ENCODE assay signal across 15 cellular contexts in genomic region chr1:21861602-21862429, GRCh38. TPM values are rescaled to one million over a fixed set of nuclear protein-coding genes. Genes with fewer than 3 reads are reported as not detected.
DNase-seq lines count a peak whose midpoint lies in the region; TF ChIP-seq lines count a peak whose summit lies in the region.
"Had no signal": no experiment of that assay in that cellular context is flagged by ENCODE, and none has a peak within 500 bp of the region (broad histone marks: within the 10 kb centered on the region; RNA-seq: fewer than 3 reads in every experiment).

No MANE protein-coding gene starts in this region.

- H2AK5ac ChIP-seq in neuronal stem cell (ENCODE audit: low read depth, low read length): no peak overlapping the region

- no peak overlapping the region for H2BK12ac ChIP-seq in neuronal stem cell (ENCODE audit: low read length)

- no peak overlapping the region for H2BK120ac ChIP-seq in neuronal stem cell (ENCODE audit: low read depth, low read length)

- H3K36me3 Mint-ChIP-seq in endothelial cell (ENCODE audit: low read depth, unreplicated experiment): peaks cover 55% of the 10 kb centered on the region

- H2BK5ac ChIP-seq in neuronal stem cell (ENCODE audit: low read length): peak overlapping the region; percentile 53

- H3K4me1 ChIP-seq in neuronal stem cell (ENCODE audit: control insufficient read depth in 2 of 2, insufficient read depth in 1 of 2, low read depth in 1 of 2, low read length in 2 of 2) (peaks cover 6 to 9% of the 10 kb centered on the region in 2 donors), colonic mucosa (no peaks in the 10 kb centered on the region), BE2C (no peaks in the 10 kb centered on the region)

- no peak overlapping the region for H3K9ac ChIP-seq in neuronal stem cell (ENCODE audit: low read depth, low read length, poor library complexity)
- H3K9ac ChIP-seq in colonic mucosa (ENCODE audit: low read depth in 2 of 2, low read length in 2 of 2): no peak overlapping the region

- H3K4ac ChIP-seq in neuronal stem cell (ENCODE audit: low read length): no peak overlapping the region

- H3K4me2 ChIP-seq in neuronal stem cell (ENCODE audit: insufficient read depth, low read length, poor library complexity, severe bottlenecking): no peak overlapping the region

- peaks cover 24% of the 10 kb centered on the region for H3K27me3 Mint-ChIP-seq in endothelial cell (ENCODE audit: unreplicated experiment)
- H3K27me3 Mint-ChIP-seq: activated CD4-positive, alpha-beta T cell treated with anti-CD3 and anti-CD28 coated beads for 36 hours; stimulated activated naive CD8-positive, alpha-beta T cell treated with anti-CD3 and anti-CD28 coated beads, Interleukin-15, amount 100 ng/mL, for 72 hours had no signal

- peak overlapping the region; percentile 61 for H3K27ac Mint-ChIP-seq in endothelial cell (ENCODE audit: unreplicated experiment)
- H3K27ac Mint-ChIP-seq: activated CD4-positive, alpha-beta T cell treated with anti-CD3 and anti-CD28 coated beads for 36 hours; stimulated activated naive CD8-positive, alpha-beta T cell treated with anti-CD3 and anti-CD28 coated beads, Interleukin-15, amount 100 ng/mL, for 72 hours had no signal

- H3K27ac ChIP-seq in neuronal stem cell (replicated peaks; ENCODE audit: low read length): no peak overlapping the region
- no peak overlapping the region for H3K27ac ChIP-seq in colonic mucosa

- no peaks in the 10 kb centered on the region for H3K9me3 Mint-ChIP-seq in endothelial cell (ENCODE audit: unreplicated experiment)
- H3K9me3 Mint-ChIP-seq: neural crest cell; stimulated activated naive CD8-positive, alpha-beta T cell treated with anti-CD3 and anti-CD28 coated beads, Interleukin-15, amount 100 ng/mL, for 72 hours had no signal

- H3K27me3 ChIP-seq in MG63 (no peaks in the 10 kb centered on the region), neuronal stem cell (ENCODE audit: control insufficient read depth in 3 of 3, insufficient read depth in 3 of 3, low read depth in 1 of 3, low read length in 3 of 3) (no peaks in the 10 kb centered on the region), colonic mucosa (no peaks in the 10 kb centered on the region), BE2C (no peaks in the 10 kb centered on the region)

- H3K79me1 ChIP-seq in neuronal stem cell (ENCODE audit: low read depth, low read length): peaks cover 3% of the 10 kb centered on the region

- no peak overlapping the region for H2AFZ ChIP-seq in neuronal stem cell (ENCODE audit: low read length)

- peaks cover 3% of the 10 kb centered on the region for H3K4me1 Mint-ChIP-seq in endothelial cell (ENCODE audit: unreplicated experiment)
- H3K4me1 Mint-ChIP-seq: activated CD4-positive, alpha-beta T cell treated with anti-CD3 and anti-CD28 coated beads for 36 hours had no signal

- WGBS in neuronal stem cell (ENCODE audit: extremely low coverage in 2 of 2, insufficient read length in 2 of 2, insufficient replicate concordance in 1 of 2), 2 donors: no CpG with 5 or more reads among the region's 19 CpGs

- H3K14ac ChIP-seq in neuronal stem cell (ENCODE audit: low read length): peak overlapping the region; percentile 63

- H3K4me3 Mint-ChIP-seq in endothelial cell (ENCODE audit: unreplicated experiment): peak overlapping the region; percentile 74
- H3K4me3 Mint-ChIP-seq: activated CD4-positive, alpha-beta T cell treated with anti-CD3 and anti-CD28 coated beads for 36 hours; neural crest cell; stimulated activated naive CD8-positive, alpha-beta T cell treated with anti-CD3 and anti-CD28 coated beads, Interleukin-15, amount 100 ng/mL, for 72 hours had no signal

- no peaks in the 10 kb centered on the region for H3K9me3 ChIP-seq in MG63
- H3K9me3 ChIP-seq in neuronal stem cell (replicated peaks in 1 of 2; ENCODE audit: control insufficient read depth in 2 of 2, insufficient read depth in 1 of 2, low read depth in 1 of 2, low read length in 2 of 2): peaks cover 0 to 5% of the 10 kb centered on the region in 2 donors
- H3K9me3 ChIP-seq in colonic mucosa: no peaks in the 10 kb centered on the region
- H3K9me3 ChIP-seq in BE2C: no peaks in the 10 kb centered on the region

- peak; percentile 44 for DNase-seq in AG09319 (ENCODE audit: extremely low read depth, low read depth)
- peak; percentile 79 for DNase-seq in MG63
- no peak for DNase-seq in endothelial cell (ENCODE audit: low spot score)
- no peak for DNase-seq in neuronal stem cell (ENCODE audit: low spot score)
- no peak for DNase-seq in effector CD8-positive, alpha-beta T cell (lab: John Stamatoyannopoulos, UW)
- no peak for DNase-seq in colonic mucosa
- no peak for DNase-seq in activated CD4-positive, CD25-positive, alpha-beta regulatory T cell treated with anti-CD3 and anti-CD28 coated beads, Interleukin-2, amount 50 U/mL, for 72 hours
- DNase-seq in BE2C: no peak
- DNase-seq: activated CD4-positive, alpha-beta T cell treated with anti-CD3 and anti-CD28 coated beads for 36 hours; C1 segment of cervical spinal cord; MM.1S; NCI-H345; SHP77 treated with DMSO at 0.1 percent for 48 hours; stimulated activated naive CD8-positive, alpha-beta T cell treated with anti-CD3 and anti-CD28 coated beads, Interleukin-15, amount 100 ng/mL, for 72 hours had no signal

- H3K23ac ChIP-seq in neuronal stem cell (ENCODE audit: low read depth, low read length, poor library complexity): peak overlapping the region; percentile 34

- H3K4me3 ChIP-seq in MG63: no peak overlapping the region
- no peak overlapping the region for H3K4me3 ChIP-seq in neuronal stem cell (ENCODE audit: low read length in 2 of 2)
- H3K4me3 ChIP-seq in colonic mucosa: no peak overlapping the region
- no peak overlapping the region for H3K4me3 ChIP-seq in BE2C (ENCODE audit: low read depth, low read length)

- no peak overlapping the region for H4K91ac ChIP-seq in neuronal stem cell (ENCODE audit: low read depth, low read length, poor library complexity)

- TF ChIP-seq CTCF in AG09319 (IDR thresholded peaks at IDR 0.05; ENCODE audit: low read depth, low read length): no peak
- TF ChIP-seq CTCF in endothelial cell (IDR thresholded peaks at IDR 0.05; ENCODE audit: unreplicated experiment): no peak
- TF ChIP-seq CTCF in colonic mucosa (IDR thresholded peaks at IDR 0.05): no peak
- no peak for TF ChIP-seq CTCF in BE2C (IDR thresholded peaks at IDR 0.05; ENCODE audit: low read depth, low read length)

- no peak overlapping the region for H2BK15ac ChIP-seq in neuronal stem cell (ENCODE audit: low read length)

- no peak overlapping the region for H4K8ac ChIP-seq in neuronal stem cell (ENCODE audit: low read depth, low read length)

- no peak overlapping the region for H3K18ac ChIP-seq in neuronal stem cell (ENCODE audit: low read length)

- peaks cover 79% of the 10 kb centered on the region for H3K36me3 ChIP-seq in MG63
- peaks cover 44 to 59% of the 10 kb centered on the region in 2 donors for H3K36me3 ChIP-seq in neuronal stem cell (replicated peaks in 1 of 2; ENCODE audit: control insufficient read depth in 2 of 2, insufficient read depth in 2 of 2, low read length in 2 of 2)
- peaks cover 7% of the 10 kb centered on the region for H3K36me3 ChIP-seq in colonic mucosa
- no peaks in the 10 kb centered on the region for H3K36me3 ChIP-seq in BE2C

- intact Hi-C loops in colonic mucosa (cut with DNase I): no loop called here

RNA-seq across cellular contexts. Expression of gene LDLRAD2, which starts 49.8 kb away (rescaled TPM):
- total RNA-seq in MG63 (2014; rRNA removed; shearing (Covaris generic); ENCODE audit: low replicate concordance): not detected in 2 replicates
- total RNA-seq in endothelial cell (ENCODE audit: unreplicated experiment): 1.3 TPM
- polyA plus RNA-seq in neuronal stem cell (2013, experiment 1 of 2): 0.28 TPM
- polyA plus RNA-seq in neuronal stem cell (2013, experiment 2 of 2): 0.28 TPM
- under 1 TPM; 0.08 to 0.25 TPM for total RNA-seq in colonic mucosa
- polyA plus RNA-seq in BE2C (2012; ENCODE audit: insufficient read depth, insufficient read length, low read depth): not detected

Comparison
In these comparisons a context has a peak if more than half of its experiments do, and no peak if none do; other contexts are left out.
1. DNase-seq: peak in AG09319 (single experiment) and MG63 (single experiment); none in endothelial cell (single experiment), neuronal stem cell (single experiment), effector CD8-positive, alpha-beta T cell (single experiment), colonic mucosa (single experiment), activated CD4-positive, CD25-positive, alpha-beta regulatory T cell treated with anti-CD3 and anti-CD28 coated beads, Interleukin-2, amount 50 U/mL, for 72 hours (single experiment) and BE2C (single experiment).